1 cellular context compared by ENCODE assay signal in the genomic region with DNA sequence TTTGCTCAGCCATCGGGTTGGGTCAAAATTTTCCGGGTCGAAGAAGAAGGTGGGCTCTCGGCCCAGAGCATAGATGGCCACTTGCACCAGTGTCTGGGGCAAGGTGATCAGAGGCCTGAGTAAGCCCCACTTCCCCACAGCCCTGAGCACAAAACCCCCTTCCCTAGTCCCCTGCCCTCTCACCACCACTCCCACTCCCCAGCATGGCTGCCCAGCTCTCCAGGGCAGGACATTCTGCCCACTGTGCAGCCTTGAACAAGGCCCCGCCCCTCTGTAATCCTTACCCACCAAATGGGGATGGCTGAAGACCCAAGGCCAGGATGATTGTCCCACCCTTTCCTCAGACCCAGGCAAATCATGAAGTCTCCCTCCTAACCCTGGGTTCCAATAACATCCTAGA.
TF ChIP-seq lines count a peak whose summit lies in the region.

No MANE protein-coding gene starts in this region.

TF ChIP-seq in WTC11, 78 proteins besides CTCF, POLR2A, EP300 and RAD21 (continued from another document):
- TF ChIP-seq, protein P1, sequence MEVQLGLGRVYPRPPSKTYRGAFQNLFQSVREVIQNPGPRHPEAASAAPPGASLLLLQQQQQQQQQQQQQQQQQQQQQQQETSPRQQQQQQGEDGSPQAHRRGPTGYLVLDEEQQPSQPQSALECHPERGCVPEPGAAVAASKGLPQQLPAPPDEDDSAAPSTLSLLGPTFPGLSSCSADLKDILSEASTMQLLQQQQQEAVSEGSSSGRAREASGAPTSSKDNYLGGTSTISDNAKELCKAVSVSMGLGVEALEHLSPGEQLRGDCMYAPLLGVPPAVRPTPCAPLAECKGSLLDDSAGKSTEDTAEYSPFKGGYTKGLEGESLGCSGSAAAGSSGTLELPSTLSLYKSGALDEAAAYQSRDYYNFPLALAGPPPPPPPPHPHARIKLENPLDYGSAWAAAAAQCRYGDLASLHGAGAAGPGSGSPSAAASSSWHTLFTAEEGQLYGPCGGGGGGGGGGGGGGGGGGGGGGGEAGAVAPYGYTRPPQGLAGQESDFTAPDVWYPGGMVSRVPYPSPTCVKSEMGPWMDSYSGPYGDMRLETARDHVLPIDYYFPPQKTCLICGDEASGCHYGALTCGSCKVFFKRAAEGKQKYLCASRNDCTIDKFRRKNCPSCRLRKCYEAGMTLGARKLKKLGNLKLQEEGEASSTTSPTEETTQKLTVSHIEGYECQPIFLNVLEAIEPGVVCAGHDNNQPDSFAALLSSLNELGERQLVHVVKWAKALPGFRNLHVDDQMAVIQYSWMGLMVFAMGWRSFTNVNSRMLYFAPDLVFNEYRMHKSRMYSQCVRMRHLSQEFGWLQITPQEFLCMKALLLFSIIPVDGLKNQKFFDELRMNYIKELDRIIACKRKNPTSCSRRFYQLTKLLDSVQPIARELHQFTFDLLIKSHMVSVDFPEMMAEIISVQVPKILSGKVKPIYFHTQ (CRISPR knock-in tag; IDR thresholded peaks at IDR 0.05): no peak
- TF ChIP-seq SOX15 (CRISPR knock-in tag; IDR thresholded peaks at IDR 0.05) (no peak), CREB1 (CRISPR knock-in tag; IDR thresholded peaks at IDR 0.05) (no peak), RORB (CRISPR knock-in tag; IDR thresholded peaks at IDR 0.05) (no peak)
- TF ChIP-seq, protein P2, sequence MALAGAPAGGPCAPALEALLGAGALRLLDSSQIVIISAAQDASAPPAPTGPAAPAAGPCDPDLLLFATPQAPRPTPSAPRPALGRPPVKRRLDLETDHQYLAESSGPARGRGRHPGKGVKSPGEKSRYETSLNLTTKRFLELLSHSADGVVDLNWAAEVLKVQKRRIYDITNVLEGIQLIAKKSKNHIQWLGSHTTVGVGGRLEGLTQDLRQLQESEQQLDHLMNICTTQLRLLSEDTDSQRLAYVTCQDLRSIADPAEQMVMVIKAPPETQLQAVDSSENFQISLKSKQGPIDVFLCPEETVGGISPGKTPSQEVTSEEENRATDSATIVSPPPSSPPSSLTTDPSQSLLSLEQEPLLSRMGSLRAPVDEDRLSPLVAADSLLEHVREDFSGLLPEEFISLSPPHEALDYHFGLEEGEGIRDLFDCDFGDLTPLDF (CRISPR knock-in tag; IDR thresholded peaks at IDR 0.05): no peak
- TF ChIP-seq, protein P3, sequence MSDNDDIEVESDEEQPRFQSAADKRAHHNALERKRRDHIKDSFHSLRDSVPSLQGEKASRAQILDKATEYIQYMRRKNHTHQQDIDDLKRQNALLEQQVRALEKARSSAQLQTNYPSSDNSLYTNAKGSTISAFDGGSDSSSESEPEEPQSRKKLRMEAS (CRISPR knock-in tag; IDR thresholded peaks at IDR 0.05): no peak
- TF ChIP-seq, protein P4, sequence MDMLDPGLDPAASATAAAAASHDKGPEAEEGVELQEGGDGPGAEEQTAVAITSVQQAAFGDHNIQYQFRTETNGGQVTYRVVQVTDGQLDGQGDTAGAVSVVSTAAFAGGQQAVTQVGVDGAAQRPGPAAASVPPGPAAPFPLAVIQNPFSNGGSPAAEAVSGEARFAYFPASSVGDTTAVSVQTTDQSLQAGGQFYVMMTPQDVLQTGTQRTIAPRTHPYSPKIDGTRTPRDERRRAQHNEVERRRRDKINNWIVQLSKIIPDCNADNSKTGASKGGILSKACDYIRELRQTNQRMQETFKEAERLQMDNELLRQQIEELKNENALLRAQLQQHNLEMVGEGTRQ (CRISPR knock-in tag; IDR thresholded peaks at IDR 0.05): no peak
- TF ChIP-seq, protein P5, sequence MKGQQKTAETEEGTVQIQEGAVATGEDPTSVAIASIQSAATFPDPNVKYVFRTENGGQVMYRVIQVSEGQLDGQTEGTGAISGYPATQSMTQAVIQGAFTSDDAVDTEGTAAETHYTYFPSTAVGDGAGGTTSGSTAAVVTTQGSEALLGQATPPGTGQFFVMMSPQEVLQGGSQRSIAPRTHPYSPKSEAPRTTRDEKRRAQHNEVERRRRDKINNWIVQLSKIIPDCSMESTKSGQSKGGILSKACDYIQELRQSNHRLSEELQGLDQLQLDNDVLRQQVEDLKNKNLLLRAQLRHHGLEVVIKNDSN (CRISPR knock-in tag; IDR thresholded peaks at IDR 0.05): no peak
- TF ChIP-seq, protein P6, sequence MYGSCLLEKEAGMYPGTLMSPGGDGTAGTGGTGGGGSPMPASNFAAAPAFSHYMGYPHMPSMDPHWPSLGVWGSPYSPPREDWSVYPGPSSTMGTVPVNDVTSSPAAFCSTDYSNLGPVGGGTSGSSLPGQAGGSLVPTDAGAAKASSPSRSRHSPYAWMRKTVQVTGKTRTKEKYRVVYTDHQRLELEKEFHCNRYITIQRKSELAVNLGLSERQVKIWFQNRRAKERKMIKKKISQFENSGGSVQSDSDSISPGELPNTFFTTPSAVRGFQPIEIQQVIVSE (CRISPR knock-in tag; IDR thresholded peaks at IDR 0.05; ENCODE audit: borderline replicate concordance): no peak
